30 cellular contexts compared by ENCODE assay signal in the genomic region with DNA sequence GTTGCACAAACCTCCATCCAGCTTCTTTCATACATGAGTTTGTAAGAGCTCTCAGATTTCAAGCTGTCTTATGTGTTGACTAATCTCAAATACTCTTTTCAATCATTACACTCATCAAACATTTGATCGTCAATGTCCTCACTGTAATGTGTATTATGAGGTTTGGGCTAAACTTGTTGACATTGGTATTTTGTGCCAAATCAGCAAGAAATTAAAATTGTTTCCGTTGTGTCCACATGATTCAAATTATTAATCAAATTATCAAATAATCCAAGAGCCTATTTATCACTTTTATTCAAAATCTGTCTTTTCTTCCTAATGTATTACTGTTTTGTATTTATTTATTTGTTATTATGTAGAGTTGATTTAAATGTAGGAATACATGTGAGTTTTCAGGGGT.
"Had no signal": no experiment of that assay in that cellular context is flagged by ENCODE, and none has a peak within 500 bp of the region (broad histone marks: within the 10 kb centered on the region; RNA-seq: fewer than 3 reads in every experiment).

No MANE protein-coding gene starts in this region.

- H3K36me3 ChIP-seq: neural progenitor cell, ovary, spleen, suprapubic skin, tibial artery, transverse colon, upper lobe of right lung, uterus had no signal

- H3K79me2 ChIP-seq: parathyroid adenoma had no signal

- H3K27ac ChIP-seq: neural progenitor cell, ovary, parathyroid adenoma, psoas muscle, skin epidermis, spleen, suprapubic skin, testis, tibial artery, transverse colon, upper lobe of right lung, uterus had no signal

- H3K27me3 Mint-ChIP-seq: stimulated activated memory B cell treated with anti-CD40 and anti-IgM and Interleukin-4, amounts not matched to agents 10 μg/mL and 1 μg/mL and 100 μg/mL, for 72 hours had no signal

- H3K27ac Mint-ChIP-seq: natural killer cell; neural progenitor cell; progenitor cell of endocrine pancreas; stimulated activated memory B cell treated with anti-CD40 and anti-IgM and Interleukin-4, amounts not matched to agents 10 μg/mL and 1 μg/mL and 100 μg/mL, for 72 hours; type B pancreatic cell had no signal

- H2AFZ ChIP-seq: neural progenitor cell, parathyroid adenoma had no signal

- H3K4me3 Mint-ChIP-seq: natural killer cell; nephron; neural progenitor cell; stimulated activated memory B cell treated with anti-CD40 and anti-IgM and Interleukin-4, amounts not matched to agents 10 μg/mL and 1 μg/mL and 100 μg/mL, for 72 hours; stimulated activated naive CD8-positive, alpha-beta T cell treated with anti-CD3 and anti-CD28 coated beads, Interleukin-15, amount 100 ng/mL, for 72 hours; type B pancreatic cell had no signal

- H3K9me3 ChIP-seq: ovary, psoas muscle, spleen, suprapubic skin, testis, tibial artery, transverse colon, upper lobe of right lung, uterus had no signal

- H3K4me3 ChIP-seq: neural progenitor cell, ovary, psoas muscle, skin epidermis, smooth muscle cell, spleen, suprapubic skin, testis, tibial artery, transverse colon, upper lobe of right lung, uterus had no signal

- H3K4me1 Mint-ChIP-seq: neural progenitor cell; stimulated activated memory B cell treated with anti-CD40 and anti-IgM and Interleukin-4, amounts not matched to agents 10 μg/mL and 1 μg/mL and 100 μg/mL, for 72 hours had no signal

- H3K36me3 Mint-ChIP-seq: natural killer cell; neural progenitor cell; stimulated activated memory B cell treated with anti-CD40 and anti-IgM and Interleukin-4, amounts not matched to agents 10 μg/mL and 1 μg/mL and 100 μg/mL, for 72 hours; type B pancreatic cell had no signal

- H3K4me2 ChIP-seq: neural progenitor cell, smooth muscle cell had no signal

- H3K27me3 ChIP-seq: neural progenitor cell, ovary, suprapubic skin, testis, tibial artery, transverse colon, upper lobe of right lung, uterus had no signal

- DNase-seq: natural killer cell; occipital lobe; ovary; posterior cingulate gyrus; psoas muscle; right cardiac atrium; spleen; stimulated activated CD4-positive, alpha-beta T cell treated with anti-CD3 and anti-CD28 coated beads, Interleukin-12 subunit alpha, Interleukin-12 subunit beta, amount 100 ng/mL, for 4 hours; stimulated activated CD4-positive, alpha-beta T cell treated with anti-CD3 and anti-CD28 coated beads, Interleukin-1b, Interleukin-23, amount 100 ng/mL, for 48 hours; stimulated activated CD4-positive, alpha-beta T cell treated with anti-CD3 and anti-CD28 coated beads, Interleukin-4, amount 100 ng/mL, for 1 hour; stimulated activated CD4-positive, alpha-beta T cell treated with anti-CD3 and anti-CD28 coated beads, Interleukin-4, amount 100 ng/mL, for 4 hours; stimulated activated CD8-positive, alpha-beta memory T cell treated with anti-CD3 and anti-CD28 coated beads, Interleukin-4, amount 100 ng/mL, for 48 hours; stimulated activated naive CD4-positive, alpha-beta T cell; stimulated activated naive CD8-positive, alpha-beta T cell treated with anti-CD3 and anti-CD28 coated beads, Interleukin-15, amount 100 ng/mL, for 72 hours; stimulated activated naive CD8-positive, alpha-beta T cell treated with anti-CD3 and anti-CD28 coated beads, Interleukin-15, Interleukin-2, amounts not matched to agents 100 U/mL and 50 U/mL, for 24 hours; substantia nigra; testis; tibial artery; transverse colon; upper lobe of right lung; uterus had no signal

- ATAC-seq: natural killer cell; psoas muscle; stimulated activated memory B cell treated with anti-CD40 and anti-IgM and Interleukin-4, amounts not matched to agents 10 μg/mL and 1 μg/mL and 100 μg/mL, for 72 hours; stimulated activated naive CD8-positive, alpha-beta T cell treated with anti-CD3 and anti-CD28 coated beads, Interleukin-15, Interleukin-2, amounts not matched to agents 100 U/mL and 50 U/mL, for 24 hours; upper lobe of right lung had no signal

- H3K9me3 Mint-ChIP-seq: natural killer cell; nephron; neural progenitor cell; stimulated activated memory B cell treated with anti-CD40 and anti-IgM and Interleukin-4, amounts not matched to agents 10 μg/mL and 1 μg/mL and 100 μg/mL, for 72 hours had no signal

- H3K9ac ChIP-seq: neural progenitor cell, parathyroid adenoma had no signal

- H3K4me1 ChIP-seq: neural progenitor cell, parathyroid adenoma, psoas muscle, spleen, testis, tibial artery, transverse colon, upper lobe of right lung, uterus had no signal
